In the genomic region with DNA sequence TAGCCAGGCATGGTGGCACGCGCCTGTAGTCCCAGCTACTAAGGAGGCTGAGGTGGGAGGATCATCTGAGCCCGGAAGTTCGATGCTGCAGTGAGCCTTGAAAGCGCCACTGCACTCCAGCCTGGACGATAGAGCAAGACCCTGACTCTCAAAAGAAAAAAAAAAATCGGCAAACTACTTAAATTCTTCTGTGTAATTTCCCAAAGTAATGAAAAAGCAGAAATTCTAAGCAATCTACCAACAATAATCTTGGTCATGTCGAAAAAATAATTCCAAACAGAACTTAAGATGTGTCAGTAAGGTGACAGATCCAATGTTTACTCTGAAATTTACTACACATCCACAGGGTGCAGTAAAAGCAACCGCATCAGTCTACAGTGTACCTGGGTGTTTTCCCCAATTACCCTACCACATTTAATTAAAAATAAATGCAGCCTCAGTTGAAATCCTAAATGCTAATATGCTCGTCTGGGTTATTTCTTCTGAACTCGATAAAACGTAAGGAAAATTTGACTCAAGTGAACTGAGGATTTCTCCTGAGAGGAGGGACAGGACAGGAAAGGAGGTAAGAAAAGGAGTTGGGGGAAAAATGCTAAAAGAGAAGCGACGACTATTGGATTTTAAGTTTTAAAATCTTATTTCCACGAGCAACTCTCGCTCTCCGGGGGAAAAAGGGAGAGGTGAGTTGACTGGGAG, we compare ENCODE assay signal across 8 cellular contexts. TPM values are rescaled to one million over a fixed set of nuclear protein-coding genes. Genes with fewer than 3 reads are reported as not detected.
DNase-seq lines count a peak whose midpoint lies in the region; ATAC-seq and TF ChIP-seq lines count a peak whose summit lies in the region.

No MANE protein-coding gene starts in this region.

- CTCF ChIA-PET in BJ (lab: Yijun Ruan, JAX) = interaction anchor here (1.0 kb wide), 1 partner anchor 70 kb away, joined by 3 read pairs; no protein-coding TSS in a partner anchor
- CTCF ChIA-PET in OCI-LY7 (lab: Charles Lee; ENCODE audit: unreplicated experiment) = no interaction called here

- peaks cover 56% of the 10 kb centered on the region for H3K79me2 ChIP-seq in OCI-LY7 (ENCODE audit: insufficient read depth, low read depth, low read length)

- no peaks in the 10 kb centered on the region for H3K9me3 ChIP-seq in OCI-LY7 (ENCODE audit: low read length)
- H3K9me3 ChIP-seq in mucosa of descending colon = no peaks in the 10 kb centered on the region

- POLR2A ChIA-PET in BJ (lab: Charles Lee) (no interaction called here), OCI-LY7 (lab: Charles Lee) (interaction anchor here (1.0 kb wide), 1 partner anchor 22 kb away, joined by 5 read pairs; no protein-coding TSS in a partner anchor)

- TF ChIP-seq CTCF in BJ (IDR thresholded peaks at IDR 0.05; ENCODE audit: insufficient read depth, low read depth, low read length) (no peak), OCI-LY7 (conservative IDR thresholded peaks at IDR 0.05; ENCODE audit: low read length) (no peak; the same call in 1 of the 2 replicates), choroid plexus epithelial cell (conservative IDR thresholded peaks at IDR 0.05; ENCODE audit: low read depth, low read length) (no peak), mucosa of descending colon (IDR thresholded peaks at IDR 0.05) (no peak)

- no TSS peak for BruUV-seq in OCI-LY7 (replicated peaks; lab: Mats Ljungman, UMichigan)

- H3K27me3 ChIP-seq in BJ (ENCODE audit: control insufficient read depth, insufficient read depth, low read length) = no peaks in the 10 kb centered on the region

- no peaks in the 10 kb centered on the region for H3K9me2 ChIP-seq in OCI-LY7 (ENCODE audit: insufficient read depth, low read length)

- ATAC-seq in GM18907 (IDR thresholded peaks at IDR 0.05; ENCODE audit: unreplicated experiment) (peak; percentile 28), mucosa of descending colon (peak; percentile 32), GM21381 (IDR thresholded peaks at IDR 0.05; ENCODE audit: unreplicated experiment) (no peak), HG02798 (IDR thresholded peaks at IDR 0.05; ENCODE audit: poor library complexity, unreplicated experiment) (no peak)

- H3K36me3 ChIP-seq in BJ (ENCODE audit: control insufficient read depth, insufficient read depth, low read length) (no peaks in the 10 kb centered on the region; the same call in 1 of the 2 replicates), OCI-LY7 (ENCODE audit: insufficient read depth, low read length) (peaks cover 37% of the 10 kb centered on the region), mucosa of descending colon (ENCODE audit: low read depth) (no peaks in the 10 kb centered on the region)

- H4K20me1 ChIP-seq in OCI-LY7 (ENCODE audit: insufficient read depth, low read length) = peaks cover 12% of the 10 kb centered on the region; the same call in 1 of the 2 replicates

- DNase-seq in BJ (ENCODE audit: low read depth) = no peak
- DNase-seq in OCI-LY7 (ENCODE audit: low spot score) = peak; percentile 57
- no peak for DNase-seq in choroid plexus epithelial cell (ENCODE audit: low read depth)
- DNase-seq in mucosa of descending colon = peak in 2 of 3 donors; percentile 15 to 30
- no peak for DNase-seq in NCI-H1092 (lab: John Stamatoyannopoulos, UW)

- intact Hi-C loops in OCI-LY7 (cut with micrococcal nuclease; ENCODE audit: unreplicated experiment) (loop anchor here (1.0 kb wide), 1 partner anchor 41 kb away; no protein-coding TSS in a partner anchor), mucosa of descending colon (cut with DNase I, micrococcal nuclease) (loop anchor here in 1 of 2 donors (2.0 kb wide), 1 partner anchor 49 kb away; the partner anchor contains the start of gene IARS2)

- peak overlapping the region; percentile 72 for H3K4me2 ChIP-seq in OCI-LY7 (ENCODE audit: low read length)

- peaks cover 25% of the 10 kb centered on the region for H3K4me1 ChIP-seq in OCI-LY7 (ENCODE audit: insufficient read depth, low read length, poor library complexity, severe bottlenecking)
- peaks cover 18% of the 10 kb centered on the region for H3K4me1 ChIP-seq in mucosa of descending colon (ENCODE audit: low read depth)

- H3K27ac ChIP-seq in OCI-LY7 (ENCODE audit: low read depth, low read length, poor library complexity, severe bottlenecking) = peak overlapping the region; percentile 72

- H3K4me3 ChIP-seq in BJ (ENCODE audit: low read depth, low read length) (peak overlapping the region; percentile 99), OCI-LY7 (ENCODE audit: low read depth, low read length, poor library complexity, severe bottlenecking) (peak overlapping the region; percentile 89), choroid plexus epithelial cell (ENCODE audit: low read depth, low read length) (peak overlapping the region; percentile 97), mucosa of descending colon (peak overlapping the region; percentile 51)

- H2AFZ ChIP-seq in OCI-LY7 (ENCODE audit: low read length) = peak overlapping the region; percentile 60; the same call in 1 of the 2 replicates

RNA-seq across cellular contexts. Expression of gene EPRS1, which starts 0.8 kb away (rescaled TPM):
- 88.7 and 142 TPM in 2 replicates for polyA plus RNA-seq in BJ (2011; rRNA removed)
- 126 and 141 TPM in 2 replicates for polyA minus RNA-seq in BJ (2011; rRNA and poly(A)+ RNA removed)
- total RNA-seq in OCI-LY7 (2014; rRNA removed; shearing (Covaris generic)) = 93.1 and 101 TPM in 2 replicates
- total RNA-seq in OCI-LY7 (2022) (174 and 175 TPM in 2 replicates), mucosa of descending colon (10 to 100 TPM; 65.5 to 69.4 (median 67.6) TPM)

RNA-seq across cellular contexts. Expression of gene BPNT1, which starts 44.1 kb away (rescaled TPM):
- 28.8 and 32.6 TPM in 2 replicates for polyA plus RNA-seq in BJ (2011; rRNA removed)
- 9.1 and 14.5 TPM in 2 replicates for polyA minus RNA-seq in BJ (2011; rRNA and poly(A)+ RNA removed)
- 43.0 and 48.7 TPM in 2 replicates for total RNA-seq in OCI-LY7 (2014; rRNA removed; shearing (Covaris generic))
- total RNA-seq in OCI-LY7 (2022) (73.3 and 98.5 TPM in 2 replicates), mucosa of descending colon (10 to 100 TPM; 39.6 to 87.1 (median 62.4) TPM)

RNA-seq across cellular contexts. Expression of gene IARS2, which starts 48.4 kb away (rescaled TPM):
- polyA plus RNA-seq in BJ (2011; rRNA removed) = 10.7 and 22.5 TPM in 2 replicates
- polyA minus RNA-seq in BJ (2011; rRNA and poly(A)+ RNA removed) = 10.0 and 15.7 TPM in 2 replicates
- total RNA-seq in OCI-LY7 (2014; rRNA removed; shearing (Covaris generic)) = 57.2 and 62.6 TPM in 2 replicates
- 90.2 and 91.3 TPM in 2 replicates for total RNA-seq in OCI-LY7 (2022)
- 10 to 100 TPM; 65.7 to 86.5 (median 73.6) TPM for total RNA-seq in mucosa of descending colon

Comparison
In these comparisons a context has a peak if more than half of its experiments do, and no peak if none do; other contexts are left out.
1. DNase-seq: peak in OCI-LY7 (single experiment) and mucosa of descending colon (2 of 3); none in BJ (single experiment), choroid plexus epithelial cell (single experiment) and NCI-H1092 (single experiment).
2. ATAC-seq: peak in GM18907 (single experiment) and mucosa of descending colon (single experiment); none in GM21381 (single experiment) and HG02798 (single experiment).
3. Peak in every context shown above with its lines, with median percentiles within 50 percentile points of each other: H3K4me3 ChIP-seq.